28 cellular contexts compared by ENCODE assay signal in genomic region chr5:118952992-118953651, GRCh38.
A peak's percentile ranks its signal among the peaks of the same experiment; 100 is the strongest.
DNase-seq lines count a peak whose midpoint lies in the region; TF ChIP-seq lines count a peak whose summit lies in the region.
"Had no signal": no experiment of that assay in that cellular context is flagged by ENCODE, and none has a peak within 500 bp of the region (broad histone marks: within the 10 kb centered on the region; RNA-seq: fewer than 3 reads in every experiment).

No MANE protein-coding gene starts in this region.

- no peaks in the 10 kb centered on the region for H3K36me3 Mint-ChIP-seq in T-helper 2 cell treated with Interferon-gamma antibody and Interleukin-4, amounts not matched to agents 5 μg/mL and 100 μg/mL, for 36 hours (ENCODE audit: low read depth)

- DNase-seq in NCI-H748 (lab: John Stamatoyannopoulos, UW; ENCODE audit: unreplicated experiment) (peak; percentile 17), NCI-H748 treated with DMSO at 0.1 percent for 48 hours (lab: John Stamatoyannopoulos, UW) (no peak), OCI-M1 (lab: John Stamatoyannopoulos, UW) (peak; percentile 2), fibroblast of mammary gland (ENCODE audit: low read depth) (peak; percentile 1), RWPE1 (ENCODE audit: low spot score) (no peak), OCI-M2 (lab: John Stamatoyannopoulos, UW; ENCODE audit: unreplicated experiment) (no peak)
- DNase-seq in T-helper 2 cell treated with Interferon-gamma antibody and Interleukin-4, amounts not matched to agents 5 μg/mL and 100 μg/mL, for 36 hours (ENCODE audit: low spot score): no peak
- DNase-seq in activated naive CD4-positive, alpha-beta T cell treated with Interleukin-2 at 50 U/mL for 16 hours: no peak
- DNase-seq: activated CD4-positive, alpha-beta T cell treated with anti-CD3 and anti-CD28 coated beads, Interleukin-2, amount 10 ng/mL, durations not matched to agents 7 days and 5 days; AML-193; aorta; CD4-positive, alpha-beta memory T cell; central memory CD4-positive, alpha-beta T cell; DMS53; HCEC 1CT; KG1; left cardiac atrium; NCI-H1436; NCI-H2107; RPMI8226; small intestine; substantia nigra; upper lobe of left lung; WERI-Rb-1 had no signal

- TF ChIP-seq CTCF in fibroblast of mammary gland (conservative IDR thresholded peaks at IDR 0.05; ENCODE audit: control insufficient read depth, insufficient read depth, low read depth, low read length): no peak
- no peak for TF ChIP-seq CTCF in RWPE1 (conservative IDR thresholded peaks at IDR 0.05; ENCODE audit: low read depth)

- H3K27ac ChIP-seq in RWPE1: no peak overlapping the region
- H3K27ac ChIP-seq: SK-N-MC, upper lobe of left lung, WERI-Rb-1 had no signal

- CTCF ChIA-PET in RWPE1 (lab: Yijun Ruan, JAX): no interaction called here

- H3K9me3 Mint-ChIP-seq in T-helper 2 cell treated with Interferon-gamma antibody and Interleukin-4, amounts not matched to agents 5 μg/mL and 100 μg/mL, for 36 hours: no peaks in the 10 kb centered on the region
- H3K9me3 Mint-ChIP-seq: activated CD4-positive, alpha-beta T cell treated with anti-CD3 and anti-CD28 coated beads, Interleukin-2, amount 10 ng/mL, durations not matched to agents 7 days and 5 days; activated naive CD4-positive, alpha-beta T cell treated with anti-CD3 and anti-CD28 coated beads, Interleukin-2, amount 50 U/mL, for 72 hours; activated T-helper 1 cell treated with anti-CD3 and anti-CD28 coated beads, Interleukin-12 subunit alpha, Interleukin-12 subunit beta, Interleukin-2, Interleukin-4 antibody, amounts not matched to agents 30 ng/mL and 10 ng/mL and 1 ng/mL, durations not matched to agents 14 hours and 24 hours and 36 hours; CD4-positive, alpha-beta memory T cell; memory B cell had no signal

- no peak overlapping the region for H3K4me3 Mint-ChIP-seq in T-helper 2 cell treated with Interferon-gamma antibody and Interleukin-4, amounts not matched to agents 5 μg/mL and 100 μg/mL, for 36 hours
- H3K4me3 Mint-ChIP-seq: activated CD4-positive, alpha-beta T cell treated with anti-CD3 and anti-CD28 coated beads, Interleukin-2, amount 10 ng/mL, durations not matched to agents 7 days and 5 days; activated T-helper 1 cell treated with anti-CD3 and anti-CD28 coated beads, Interleukin-12 subunit alpha, Interleukin-12 subunit beta, Interleukin-2, Interleukin-4 antibody, amounts not matched to agents 30 ng/mL and 10 ng/mL and 1 ng/mL, durations not matched to agents 14 hours and 24 hours and 36 hours; CD4-positive, alpha-beta memory T cell; memory B cell had no signal

- no peak overlapping the region for H3K27ac Mint-ChIP-seq in T-helper 2 cell treated with Interferon-gamma antibody and Interleukin-4, amounts not matched to agents 5 μg/mL and 100 μg/mL, for 36 hours
- H3K27ac Mint-ChIP-seq: activated CD4-positive, alpha-beta T cell treated with anti-CD3 and anti-CD28 coated beads, Interleukin-2, amount 10 ng/mL, durations not matched to agents 7 days and 5 days; activated naive CD4-positive, alpha-beta T cell treated with anti-CD3 and anti-CD28 coated beads, Interleukin-2, amount 50 U/mL, for 72 hours; activated T-helper 1 cell treated with anti-CD3 and anti-CD28 coated beads, Interleukin-12 subunit alpha, Interleukin-12 subunit beta, Interleukin-2, Interleukin-4 antibody, amounts not matched to agents 30 ng/mL and 10 ng/mL and 1 ng/mL, durations not matched to agents 14 hours and 24 hours and 36 hours; CD4-positive, alpha-beta memory T cell; memory B cell had no signal

- no peaks in the 10 kb centered on the region for H3K27me3 Mint-ChIP-seq in T-helper 2 cell treated with Interferon-gamma antibody and Interleukin-4, amounts not matched to agents 5 μg/mL and 100 μg/mL, for 36 hours (ENCODE audit: low read depth)
- H3K27me3 Mint-ChIP-seq: activated CD4-positive, alpha-beta T cell treated with anti-CD3 and anti-CD28 coated beads, Interleukin-2, amount 10 ng/mL, durations not matched to agents 7 days and 5 days; CD4-positive, alpha-beta memory T cell; memory B cell had no signal

- no peak overlapping the region for H3K4me3 ChIP-seq in fibroblast of mammary gland (ENCODE audit: control insufficient read depth, low read depth, low read length)
- H3K4me3 ChIP-seq: SK-N-MC, upper lobe of left lung had no signal

- no peaks in the 10 kb centered on the region for H3K4me1 Mint-ChIP-seq in T-helper 2 cell treated with Interferon-gamma antibody and Interleukin-4, amounts not matched to agents 5 μg/mL and 100 μg/mL, for 36 hours (ENCODE audit: low read depth)
- H3K4me1 Mint-ChIP-seq: activated CD4-positive, alpha-beta T cell treated with anti-CD3 and anti-CD28 coated beads, Interleukin-2, amount 10 ng/mL, durations not matched to agents 7 days and 5 days; CD4-positive, alpha-beta memory T cell had no signal

- POLR2A ChIA-PET in RWPE1 (lab: Yijun Ruan, JAX; ENCODE audit: low non-redundant PET): no interaction called here

Comparison
In these comparisons a context has a peak if more than half of its experiments do, and no peak if none do; other contexts are left out.
1. DNase-seq: peak in NCI-H748 (single experiment), OCI-M1 (single experiment) and fibroblast of mammary gland (single experiment); none in NCI-H748 treated with DMSO at 0.1 percent for 48 hours (single experiment), RWPE1 (single experiment), T-helper 2 cell treated with Interferon-gamma antibody and Interleukin-4, amounts not matched to agents 5 μg/mL and 100 μg/mL, for 36 hours (single experiment), OCI-M2 (single experiment) and activated naive CD4-positive, alpha-beta T cell treated with Interleukin-2 at 50 U/mL for 16 hours (single experiment).